ENCODE assay signal across 1 cellular context in the genomic region with DNA sequence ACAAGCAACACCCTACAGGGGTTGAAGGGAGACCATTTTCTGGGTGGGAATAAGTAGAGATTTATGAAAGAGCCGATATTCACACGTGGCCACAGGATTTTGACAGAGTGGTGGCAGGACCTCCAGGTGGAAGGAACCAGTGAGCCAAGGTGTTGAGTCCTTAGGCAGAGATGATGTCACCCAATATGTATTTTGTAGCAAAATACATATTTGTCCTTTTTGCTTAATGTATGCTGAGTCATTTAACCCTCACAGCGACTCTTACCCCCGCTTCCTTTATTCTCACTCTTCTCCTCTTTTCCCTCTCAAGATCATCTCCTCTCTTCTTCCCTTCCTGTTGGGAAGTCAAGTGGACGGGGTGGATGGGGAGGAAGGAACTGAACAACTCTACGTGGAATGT.
TF ChIP-seq lines count a peak whose summit lies in the region.

No MANE protein-coding gene starts in this region.

TF ChIP-seq in SK-N-SH treated with all-trans-retinoic acid at 6 μM for 48 hours, 23 proteins besides CTCF, POLR2A, EP300 and RAD21 (continued from another document):
- TF ChIP-seq, protein P1, sequence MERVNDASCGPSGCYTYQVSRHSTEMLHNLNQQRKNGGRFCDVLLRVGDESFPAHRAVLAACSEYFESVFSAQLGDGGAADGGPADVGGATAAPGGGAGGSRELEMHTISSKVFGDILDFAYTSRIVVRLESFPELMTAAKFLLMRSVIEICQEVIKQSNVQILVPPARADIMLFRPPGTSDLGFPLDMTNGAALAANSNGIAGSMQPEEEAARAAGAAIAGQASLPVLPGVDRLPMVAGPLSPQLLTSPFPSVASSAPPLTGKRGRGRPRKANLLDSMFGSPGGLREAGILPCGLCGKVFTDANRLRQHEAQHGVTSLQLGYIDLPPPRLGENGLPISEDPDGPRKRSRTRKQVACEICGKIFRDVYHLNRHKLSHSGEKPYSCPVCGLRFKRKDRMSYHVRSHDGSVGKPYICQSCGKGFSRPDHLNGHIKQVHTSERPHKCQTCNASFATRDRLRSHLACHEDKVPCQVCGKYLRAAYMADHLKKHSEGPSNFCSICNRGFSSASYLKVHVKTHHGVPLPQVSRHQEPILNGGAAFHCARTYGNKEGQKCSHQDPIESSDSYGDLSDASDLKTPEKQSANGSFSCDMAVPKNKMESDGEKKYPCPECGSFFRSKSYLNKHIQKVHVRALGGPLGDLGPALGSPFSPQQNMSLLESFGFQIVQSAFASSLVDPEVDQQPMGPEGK (CRISPR knock-in tag; IDR thresholded peaks at IDR 0.05; ENCODE audit: borderline replicate concordance): no peak
- TF ChIP-seq ZFP30 (CRISPR knock-in tag; IDR thresholded peaks at IDR 0.05) (no peak), PPARA (CRISPR knock-in tag; IDR thresholded peaks at IDR 0.05; ENCODE audit: borderline replicate concordance) (no peak), ZC3H10 (CRISPR knock-in tag; IDR thresholded peaks at IDR 0.05) (no peak), ZFP3 (CRISPR knock-in tag; IDR thresholded peaks at IDR 0.05) (no peak), CSDC2 (CRISPR knock-in tag; IDR thresholded peaks at IDR 0.05) (no peak), OSR1 (CRISPR knock-in tag; IDR thresholded peaks at IDR 0.05) (no peak)
TF ChIP-seq in SK-N-SH treated with all-trans-retinoic acid at 6 μM for 48 hours: peak in this region for 0.
